17 cellular contexts compared by ENCODE assay signal in genomic region chr4:20603671-20604313, GRCh38.
A peak's percentile ranks its signal among the peaks of the same experiment; 100 is the strongest.
DNase-seq lines count a peak whose midpoint lies in the region; ATAC-seq, FAIRE-seq and TF ChIP-seq lines count a peak whose summit lies in the region.
"Had no signal": no experiment of that assay in that cellular context is flagged by ENCODE, and none has a peak within 500 bp of the region (broad histone marks: within the 10 kb centered on the region; RNA-seq: fewer than 3 reads in every experiment).

No MANE protein-coding gene starts in this region.

- H3K27me3 ChIP-seq in adipocyte (replicated peaks; ENCODE audit: control insufficient read depth, insufficient read depth, low read length) (no peaks in the 10 kb centered on the region), SJCRH30 (no peaks in the 10 kb centered on the region)
- H3K27me3 ChIP-seq: vagina had no signal

- no peak for TF ChIP-seq CTCF in fibroblast of the aortic adventitia (IDR thresholded peaks at IDR 0.05; ENCODE audit: insufficient read depth, low read length)

- no peak overlapping the region for H3K27ac ChIP-seq in SJCRH30
- H3K27ac ChIP-seq: skin epidermis, vagina, VCaP had no signal

- peak overlapping the region; percentile 10 for H3K4me3 ChIP-seq in adipocyte (ENCODE audit: low read length)
- no peak overlapping the region for H3K4me3 ChIP-seq in fibroblast of the aortic adventitia (ENCODE audit: low read depth, low read length)
- H3K4me3 ChIP-seq in SJCRH30: no peak overlapping the region
- H3K4me3 ChIP-seq: lung, skin epidermis, vagina had no signal

- H3K9ac ChIP-seq in adipocyte (ENCODE audit: low read length): peak overlapping the region; percentile 10

- peak; percentile 81 for FAIRE-seq in H54 (lab: Jason Lieb, UNC)
- FAIRE-seq: endometrium had no signal

- H3K9me3 ChIP-seq in adipocyte (ENCODE audit: control insufficient read depth, low read length): no peaks in the 10 kb centered on the region
- no peaks in the 10 kb centered on the region for H3K9me3 ChIP-seq in SJCRH30 (replicated peaks)
- H3K9me3 ChIP-seq: vagina had no signal

- DNase-seq in H54 (ENCODE audit: insufficient read length, low spot score): peak; percentile 2
- peak; percentile 87 for DNase-seq in adipocyte (ENCODE audit: low read depth)
- peak; percentile 80 for DNase-seq in fibroblast of the aortic adventitia (ENCODE audit: low read depth)
- DNase-seq in SJCRH30: no peak
- DNase-seq in activated CD4-positive, alpha-beta T cell treated with anti-CD3 and anti-CD28 coated beads, Interleukin-2, amount 50 U/mL, for 4 hours: no peak
- no peak for DNase-seq in foreskin melanocyte
- DNase-seq: activated naive CD4-positive, alpha-beta T cell; Calu3; caudate nucleus; NCI-H1092; stimulated activated naive CD8-positive, alpha-beta T cell treated with anti-CD3 and anti-CD28 coated beads, Interleukin-15, amount 100 ng/mL, for 72 hours had no signal

- peaks cover 24% of the 10 kb centered on the region for H3K4me1 ChIP-seq in adipocyte (ENCODE audit: control insufficient read depth, insufficient read depth, low read length)
- no peaks in the 10 kb centered on the region for H3K4me1 ChIP-seq in SJCRH30
- H3K4me1 ChIP-seq: vagina had no signal

- peaks cover 2% of the 10 kb centered on the region for H3K36me3 ChIP-seq in adipocyte (ENCODE audit: control insufficient read depth, insufficient read depth, low read length, severe bottlenecking)
- H3K36me3 ChIP-seq in SJCRH30: no peaks in the 10 kb centered on the region
- H3K36me3 ChIP-seq: vagina had no signal

- ATAC-seq in HG03520 (IDR thresholded peaks at IDR 0.05; ENCODE audit: unreplicated experiment): no peak
- ATAC-seq: stimulated activated naive CD8-positive, alpha-beta T cell treated with anti-CD3 and anti-CD28 coated beads, Interleukin-15, amount 100 ng/mL, for 72 hours had no signal

- no peak for TF ChIP-seq POLR2A in H54 (IDR thresholded peaks at IDR 0.05; ENCODE audit: low read depth, low read length)

Comparison
In these comparisons a context has a peak if more than half of its experiments do, and no peak if none do; other contexts are left out.
1. DNase-seq: peak in H54 (single experiment), adipocyte (single experiment) and fibroblast of the aortic adventitia (single experiment); none in SJCRH30 (0 of 2), activated CD4-positive, alpha-beta T cell treated with anti-CD3 and anti-CD28 coated beads, Interleukin-2, amount 50 U/mL, for 4 hours (0 of 2) and foreskin melanocyte (single experiment).